8 cellular contexts compared by ENCODE assay signal in the genomic region with DNA sequence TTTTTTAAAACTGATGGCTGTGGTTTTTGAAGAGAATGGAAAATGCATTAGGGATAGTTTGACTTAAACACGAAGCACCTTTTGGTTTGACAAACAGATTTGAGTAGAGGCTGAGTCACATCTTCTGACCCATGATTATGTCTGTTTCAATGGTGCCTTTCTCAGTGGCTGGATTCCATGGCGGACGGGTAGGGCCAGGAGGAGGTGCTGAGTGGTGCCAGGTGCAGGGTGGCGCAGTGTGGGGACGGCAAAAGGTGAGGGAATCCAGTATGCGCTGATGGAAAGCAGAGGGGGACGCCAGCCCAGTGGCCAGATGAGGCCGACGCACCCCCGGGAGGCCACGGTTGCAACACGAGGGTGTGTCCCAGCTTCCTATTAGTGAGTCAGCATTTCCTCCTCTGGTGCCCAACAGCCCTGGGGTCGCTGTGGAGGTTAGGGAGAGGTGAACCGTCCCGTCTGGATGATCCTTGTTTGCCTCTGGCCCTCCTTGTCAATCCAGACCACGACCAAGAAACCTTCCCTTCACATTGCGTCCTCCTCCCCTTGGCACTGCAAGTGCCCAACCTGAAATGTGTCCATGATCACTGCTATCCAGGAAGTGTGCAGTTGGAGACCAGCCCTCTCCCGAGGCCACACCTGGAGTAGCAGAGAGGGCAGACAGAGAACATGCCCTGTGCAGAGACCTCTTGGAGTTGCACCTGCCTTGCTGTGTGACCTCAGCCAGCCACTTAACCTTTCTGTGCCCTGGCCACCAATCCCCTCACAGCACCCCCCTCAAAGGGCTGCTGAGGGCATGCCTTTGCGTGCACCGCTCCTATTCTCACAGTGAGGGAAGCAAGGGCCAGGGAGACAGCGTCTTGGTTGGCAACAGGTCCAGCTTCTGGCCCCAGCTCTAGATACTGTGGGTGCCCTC. TPM values are rescaled to one million over a fixed set of nuclear protein-coding genes. Genes with fewer than 3 reads are reported as not detected.
DNase-seq lines count a peak whose midpoint lies in the region; ATAC-seq and TF ChIP-seq lines count a peak whose summit lies in the region.

No MANE protein-coding gene starts in this region.

- no peaks in the 10 kb centered on the region for H3K27me3 ChIP-seq in BLaER1
- H3K27me3 ChIP-seq in KMS-11 (ENCODE audit: insufficient read depth, low read depth): peaks cover 10% of the 10 kb centered on the region; the same call in 1 of the 2 replicates
- H3K27me3 ChIP-seq in adrenal gland: peaks cover 12% of the 10 kb centered on the region

- no peaks in the 10 kb centered on the region for H3K36me3 ChIP-seq in BLaER1
- no peaks in the 10 kb centered on the region for H3K36me3 ChIP-seq in KMS-11 (ENCODE audit: insufficient read depth)
- no peaks in the 10 kb centered on the region for H3K36me3 ChIP-seq in adrenal gland (replicated peaks in 1 of 2)

- no peak overlapping the region for H3K9ac ChIP-seq in BLaER1
- no peak overlapping the region; the same call in 1 of the 2 replicates for H3K9ac ChIP-seq in KMS-11

- TF ChIP-seq CTCF in KMS-11 (conservative IDR thresholded peaks at IDR 0.05; ENCODE audit: low read depth, low read length) (no peak), adrenal gland (IDR thresholded peaks at IDR 0.05) (peak in 1 of 6 experiments; percentile 1)

- ATAC-seq in left colon: peak; percentile 92

- WGBS in adrenal gland, 4 donors: 51 to 58% (median 56%) methylated on average over 21 of the region's 21 CpGs

- H3K9me3 ChIP-seq in BLaER1 (no peaks in the 10 kb centered on the region), adrenal gland (replicated peaks in 1 of 3) (no peaks in the 10 kb centered on the region)

- H3K4me1 ChIP-seq in BLaER1 (peaks cover 37% of the 10 kb centered on the region), KMS-11 (ENCODE audit: low read depth, poor library complexity, severe bottlenecking) (peaks cover 18% of the 10 kb centered on the region), adrenal gland (replicated peaks in 1 of 2) (no peaks in the 10 kb centered on the region)

- intact Hi-C loops in adrenal gland (cut with DNase I): no loop called here
- intact Hi-C loops in left colon (cut with DNase I, micrococcal nuclease): no loop called here

- peak overlapping the region; percentile 47; the same call in 1 of the 2 replicates for H2AFZ ChIP-seq in KMS-11 (ENCODE audit: low read depth)

- H4K20me1 ChIP-seq in BLaER1 (no peaks in the 10 kb centered on the region), KMS-11 (ENCODE audit: insufficient read depth) (no peaks in the 10 kb centered on the region)

- no peak for TF ChIP-seq POLR2A in adrenal gland (IDR thresholded peaks at IDR 0.05)

- DNase-seq in adrenal gland (peak in 4 of 7 donors; percentile 25 to 34 (median 32)), left colon (peak; percentile 44 to 50), NCI-H1694 (lab: John Stamatoyannopoulos, UW) (no peak), OCI-M2 (lab: John Stamatoyannopoulos, UW; ENCODE audit: unreplicated experiment) (no peak), C1 segment of cervical spinal cord (lab: John Stamatoyannopoulos, UW) (no peak)
- no peak for DNase-seq in stimulated activated CD4-positive, alpha-beta T cell treated with anti-CD3 and anti-CD28 coated beads, Interleukin-15, amount 100 ng/mL, for 24 hours

- H3K79me2 ChIP-seq in KMS-11 (ENCODE audit: insufficient read depth, low read depth): no peaks in the 10 kb centered on the region

- H3K27ac ChIP-seq in BLaER1: peak overlapping the region; percentile 47; the same call in 1 of the 2 replicates
- H3K27ac ChIP-seq in KMS-11: peak overlapping the region; percentile 28; the same call in 1 of the 2 replicates
- no peak overlapping the region for H3K27ac ChIP-seq in adrenal gland

- H3K4me2 ChIP-seq in BLaER1 (peak overlapping the region; percentile 72), KMS-11 (peak overlapping the region; percentile 36; the same call in 1 of the 2 replicates)

- H3K4me3 ChIP-seq in BLaER1: no peak overlapping the region
- H3K4me3 ChIP-seq in KMS-11 (IDR thresholded peaks at IDR 0.05; ENCODE audit: insufficient read depth, low read depth, low read length): no peak overlapping the region
- H3K4me3 ChIP-seq in adrenal gland: no peak overlapping the region

RNA-seq across cellular contexts. Expression of gene ATXN10, which starts 32.5 kb away (rescaled TPM):
- total RNA-seq in adrenal gland (100 to 1,000 TPM in 7 of 8 donors, 10 to 100 TPM in 1; 84.5 to 197 (median 168) TPM), left colon (10 to 100 TPM; 65.6 to 69.9 TPM)
- polyA plus RNA-seq in adrenal gland: 100 to 1,000 TPM in 1 of 3 donors, 10 to 100 TPM in 2; 21.2 to 306 (median 24.2) TPM

Comparison
In these comparisons a context has a peak if more than half of its experiments do, and no peak if none do; other contexts are left out.
1. H3K27ac ChIP-seq: peak in BLaER1 (single experiment) and KMS-11 (single experiment); none in adrenal gland (0 of 5).
2. DNase-seq: peak in adrenal gland (4 of 7) and left colon (2 of 2); none in NCI-H1694 (single experiment), stimulated activated CD4-positive, alpha-beta T cell treated with anti-CD3 and anti-CD28 coated beads, Interleukin-15, amount 100 ng/mL, for 24 hours (single experiment), OCI-M2 (single experiment) and C1 segment of cervical spinal cord (0 of 14).